ENCODE assay signal across 25 cellular contexts in genomic region chr2:231998046-231998445, GRCh38.
"Had no signal": no experiment of that assay in that cellular context is flagged by ENCODE, and none has a peak within 500 bp of the region (broad histone marks: within the 10 kb centered on the region; RNA-seq: fewer than 3 reads in every experiment).

No MANE protein-coding gene starts in this region.

- H3K36me3 ChIP-seq: esophagus muscularis mucosa, gastrocnemius medialis, heart right ventricle, lower lobe of right lung, neural progenitor cell, pancreas, right lobe of liver, spleen, tibial nerve, upper lobe of right lung had no signal

- H3K4me1 ChIP-seq: neural progenitor cell, pancreas, right lobe of liver had no signal

- H3K4me1 Mint-ChIP-seq: mesothelial cell of epicardium, neural progenitor cell had no signal

- H3K27ac Mint-ChIP-seq: memory B cell; mesothelial cell of epicardium; natural killer cell treated with Interleukin-12 subunit alpha and Interleukin-12 subunit beta and Interleukin-15 and Interleukin-18, amount 100 ng/mL, for 72 hours; neural progenitor cell; progenitor cell of endocrine pancreas; stimulated activated memory B cell treated with anti-CD40 and anti-IgM and Interleukin-4, amounts not matched to agents 10 μg/mL and 1 μg/mL and 100 μg/mL, for 72 hours; stimulated activated naive CD8-positive, alpha-beta T cell treated with anti-CD3 and anti-CD28 coated beads, Interleukin-15, amount 100 ng/mL, for 72 hours had no signal

- H3K27ac ChIP-seq: epithelial cell of prostate, esophagus muscularis mucosa, gastrocnemius medialis, heart right ventricle, lower lobe of right lung, neural progenitor cell, pancreas, right lobe of liver, spleen, testis, tibial nerve, upper lobe of right lung had no signal

- H3K4me2 ChIP-seq: neural progenitor cell had no signal

- H3K9me3 ChIP-seq: esophagus muscularis mucosa, gastrocnemius medialis, lower lobe of right lung, pancreas, right lobe of liver, spleen, testis, tibial nerve, upper lobe of right lung had no signal

- H3K9ac ChIP-seq: neural progenitor cell had no signal

- H3K4me3 Mint-ChIP-seq: memory B cell; mesothelial cell of epicardium; natural killer cell treated with Interleukin-12 subunit alpha and Interleukin-12 subunit beta and Interleukin-15 and Interleukin-18, amount 100 ng/mL, for 72 hours; neural progenitor cell; stimulated activated memory B cell treated with anti-CD40 and anti-IgM and Interleukin-4, amounts not matched to agents 10 μg/mL and 1 μg/mL and 100 μg/mL, for 72 hours; stimulated activated naive CD8-positive, alpha-beta T cell treated with anti-CD3 and anti-CD28 coated beads, Interleukin-15, amount 100 ng/mL, for 72 hours had no signal

- H2AFZ ChIP-seq: neural progenitor cell had no signal

- DNase-seq: effector memory CD4-positive, alpha-beta T cell; gastrocnemius medialis; heart right ventricle; hypothalamus; lower lobe of right lung; nucleus accumbens; pancreas; right lobe of liver; spleen; stimulated activated CD4-positive, alpha-beta T cell treated with anti-CD3 and anti-CD28 coated beads, Interleukin-15, amount 100 ng/mL, for 24 hours; stimulated activated CD4-positive, alpha-beta T cell treated with anti-CD3 and anti-CD28 coated beads, Interleukin-1b, Interleukin-23, amount 100 ng/mL, for 48 hours; stimulated activated CD4-positive, alpha-beta T cell treated with anti-CD3 and anti-CD28 coated beads, Interleukin-4, amount 100 ng/mL, for 24 hours; stimulated activated naive CD8-positive, alpha-beta T cell treated with anti-CD3 and anti-CD28 coated beads, Interleukin-15, amount 100 ng/mL, for 72 hours; testis; upper lobe of right lung had no signal

- ATAC-seq: gastrocnemius medialis; left lobe of liver; lower lobe of right lung; natural killer cell treated with Interleukin-12 subunit alpha and Interleukin-12 subunit beta and Interleukin-15 and Interleukin-18, amount 100 ng/mL, for 72 hours; pancreas; right lobe of liver; stimulated activated memory B cell treated with anti-CD40 and anti-IgM and Interleukin-4, amounts not matched to agents 10 μg/mL and 1 μg/mL and 100 μg/mL, for 72 hours; stimulated activated naive CD8-positive, alpha-beta T cell treated with anti-CD3 and anti-CD28 coated beads, Interleukin-15, amount 100 ng/mL, for 72 hours; upper lobe of right lung had no signal

- FAIRE-seq: pancreas had no signal

- H3K4me3 ChIP-seq: esophagus muscularis mucosa, gastrocnemius medialis, heart right ventricle, lower lobe of right lung, neural progenitor cell, pancreas, right lobe of liver, spleen, testis, tibial nerve, upper lobe of right lung had no signal

- H3K27me3 ChIP-seq: esophagus muscularis mucosa, gastrocnemius medialis, heart right ventricle, neural progenitor cell, pancreas, right lobe of liver, spleen, testis, tibial nerve, upper lobe of right lung had no signal

- H3K36me3 Mint-ChIP-seq: natural killer cell treated with Interleukin-12 subunit alpha and Interleukin-12 subunit beta and Interleukin-15 and Interleukin-18, amount 100 ng/mL, for 72 hours had no signal

- H3K27me3 Mint-ChIP-seq: memory B cell; natural killer cell treated with Interleukin-12 subunit alpha and Interleukin-12 subunit beta and Interleukin-15 and Interleukin-18, amount 100 ng/mL, for 72 hours; progenitor cell of endocrine pancreas; stimulated activated memory B cell treated with anti-CD40 and anti-IgM and Interleukin-4, amounts not matched to agents 10 μg/mL and 1 μg/mL and 100 μg/mL, for 72 hours; stimulated activated naive CD8-positive, alpha-beta T cell treated with anti-CD3 and anti-CD28 coated beads, Interleukin-15, amount 100 ng/mL, for 72 hours had no signal

- H3K9me3 Mint-ChIP-seq: memory B cell; natural killer cell treated with Interleukin-12 subunit alpha and Interleukin-12 subunit beta and Interleukin-15 and Interleukin-18, amount 100 ng/mL, for 72 hours; stimulated activated memory B cell treated with anti-CD40 and anti-IgM and Interleukin-4, amounts not matched to agents 10 μg/mL and 1 μg/mL and 100 μg/mL, for 72 hours; stimulated activated naive CD8-positive, alpha-beta T cell treated with anti-CD3 and anti-CD28 coated beads, Interleukin-15, amount 100 ng/mL, for 72 hours had no signal
